Comparison of ENCODE assay signal across 8 cellular contexts in the genomic region with DNA sequence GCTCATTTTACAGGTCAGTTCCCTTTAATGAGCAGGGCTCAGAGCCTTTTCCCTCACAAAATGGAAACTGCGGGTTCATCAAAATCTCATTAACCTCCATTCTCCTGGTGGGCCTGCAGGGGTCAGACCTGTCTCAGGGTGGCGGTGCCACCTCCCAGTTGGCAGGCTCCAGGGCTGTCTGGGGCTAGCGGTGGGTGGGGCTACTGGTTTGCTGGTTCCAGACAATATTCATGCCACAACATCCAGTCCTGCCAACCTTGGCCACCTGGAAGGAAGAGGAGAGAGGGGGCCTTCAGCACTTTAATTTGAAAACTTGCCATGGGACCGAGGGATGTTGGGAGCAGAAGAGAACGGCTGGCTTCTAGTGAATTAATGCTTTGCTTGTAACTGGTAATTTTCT. TPM values are rescaled to one million over a fixed set of nuclear protein-coding genes. Genes with fewer than 3 reads are reported as not detected.
A peak's percentile ranks its signal among the peaks of the same experiment; 100 is the strongest.
DNase-seq lines count a peak whose midpoint lies in the region; ATAC-seq and TF ChIP-seq lines count a peak whose summit lies in the region.

No MANE protein-coding gene starts in this region.

- no peaks in the 10 kb centered on the region for H3K36me3 ChIP-seq in left lung
- H3K36me3 ChIP-seq in upper lobe of left lung: no peaks in the 10 kb centered on the region

- no peak overlapping the region for H3K27ac ChIP-seq in left lung
- no peak overlapping the region for H3K27ac ChIP-seq in upper lobe of left lung

- H3K27me3 ChIP-seq in left lung (no peaks in the 10 kb centered on the region), upper lobe of left lung (no peaks in the 10 kb centered on the region)

- DNase-seq in activated naive CD4-positive, alpha-beta T cell treated with Interleukin-2 at 50 U/mL for 16 hours: peak; percentile 7
- no peak for DNase-seq in activated naive CD4-positive, alpha-beta T cell (lab: John Stamatoyannopoulos, UW)
- DNase-seq in NCI-H526 (lab: John Stamatoyannopoulos, UW) (peak; percentile 52 to 88), astrocyte of the spinal cord (ENCODE audit: low read depth, low spot score) (no peak), left lung (peak in 1 of 2 donors; percentile 53), upper lobe of left lung (peak; percentile 36 to 56), NCI-H2107 (lab: John Stamatoyannopoulos, UW) (no peak), OCI-M2 (lab: John Stamatoyannopoulos, UW; ENCODE audit: unreplicated experiment) (no peak)

- H3K9me3 ChIP-seq in left lung (no peaks in the 10 kb centered on the region), upper lobe of left lung (no peaks in the 10 kb centered on the region)

- no peak for TF ChIP-seq POLR2A in upper lobe of left lung (IDR thresholded peaks at IDR 0.05)

- in situ Hi-C loops in astrocyte of the spinal cord (cut with HindIII; ENCODE audit: low sequenced_read_pairs): no loop called here

- H3K4me3 ChIP-seq in astrocyte of the spinal cord (ENCODE audit: low read depth, low read length) (no peak overlapping the region), left lung (no peak overlapping the region), upper lobe of left lung (no peak overlapping the region)

- 37 to 44% methylated on average over 5 of the region's 5 CpGs for WGBS in upper lobe of left lung, 2 donors

- intact Hi-C loops in left lung (cut with DNase I): no loop called here

- TF ChIP-seq CTCF in astrocyte of the spinal cord (IDR thresholded peaks at IDR 0.05; ENCODE audit: low read depth, low read length): peak; percentile 40
- peak; percentile 14 to 25 for TF ChIP-seq CTCF in left lung (IDR thresholded peaks at IDR 0.05)
- TF ChIP-seq CTCF in upper lobe of left lung (IDR thresholded peaks at IDR 0.05): peak; percentile 22 to 58 (median 47)

- H3K4me1 ChIP-seq in left lung: no peaks in the 10 kb centered on the region
- H3K4me1 ChIP-seq in upper lobe of left lung: no peaks in the 10 kb centered on the region

- no peak for TF ChIP-seq EP300 in upper lobe of left lung (IDR thresholded peaks at IDR 0.05)

- ATAC-seq in left lung: peak; percentile 97
- peak; percentile 54 to 55 for ATAC-seq in upper lobe of left lung (ENCODE audit: low FRiP score in 2 of 2)

RNA-seq across cellular contexts. Expression of a gene that starts 41.9 kb away (rescaled TPM):
- 10 to 100 TPM; 36.0 to 45.1 TPM for total RNA-seq in left lung
- total RNA-seq in upper lobe of left lung: 10 to 100 TPM; 25.1 to 61.0 (median 29.1) TPM

Comparison
In these comparisons a context has a peak if more than half of its experiments do, and no peak if none do; other contexts are left out.
1. DNase-seq: peak in activated naive CD4-positive, alpha-beta T cell treated with Interleukin-2 at 50 U/mL for 16 hours (single experiment), NCI-H526 (2 of 2) and upper lobe of left lung (2 of 2); none in activated naive CD4-positive, alpha-beta T cell (0 of 4), astrocyte of the spinal cord (single experiment), NCI-H2107 (single experiment) and OCI-M2 (single experiment).
2. Peak in every context shown above with its lines, with median percentiles within 50 percentile points of each other: CTCF ChIP-seq.